In the genomic region with DNA sequence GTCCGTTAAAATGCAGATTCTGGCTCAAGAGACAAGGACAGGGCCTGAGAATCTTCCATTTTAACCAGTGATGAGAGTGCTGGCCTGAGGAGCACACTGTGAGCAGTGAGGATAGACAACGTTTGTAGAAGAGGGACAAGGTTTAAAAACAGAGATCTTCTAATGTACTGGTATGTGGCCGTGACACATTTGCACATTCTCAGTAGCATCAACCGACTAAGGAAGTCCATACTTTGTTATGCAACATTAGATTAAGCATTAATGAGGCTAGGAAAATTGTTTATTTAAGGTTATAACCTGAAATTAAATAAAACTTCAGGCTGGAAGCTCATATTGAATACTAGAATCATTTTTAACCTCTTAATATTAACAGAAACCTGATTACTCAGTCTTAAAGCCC, we compare ENCODE assay signal across 1 cellular context.
A peak's percentile ranks its signal among the peaks of the same experiment; 100 is the strongest.
TF ChIP-seq lines count a peak whose summit lies in the region.

No MANE protein-coding gene starts in this region.

TF ChIP-seq in liver, 16 proteins besides CTCF, POLR2A, EP300 and RAD21 (continued from another document):
- TF ChIP-seq HNF4A (conservative IDR thresholded peaks at IDR 0.05) (peak in 1 of 2 donors; percentile 45), YY1 (IDR thresholded peaks at IDR 0.05) (peak; percentile 26), TAF1 (conservative IDR thresholded peaks at IDR 0.05) (no peak), FOXA1 (IDR thresholded peaks at IDR 0.05) (no peak), GABPA (IDR thresholded peaks at IDR 0.05 in 1 of 2, conservative IDR thresholded peaks at IDR 0.05 in 1 of 2) (no peak), RXRA (IDR thresholded peaks at IDR 0.05) (peak in 1 of 2 donors; percentile 41), HNF4G (IDR thresholded peaks at IDR 0.05) (no peak), FOXA2 (IDR thresholded peaks at IDR 0.05) (no peak)
- TF ChIP-seq, protein P1, sequence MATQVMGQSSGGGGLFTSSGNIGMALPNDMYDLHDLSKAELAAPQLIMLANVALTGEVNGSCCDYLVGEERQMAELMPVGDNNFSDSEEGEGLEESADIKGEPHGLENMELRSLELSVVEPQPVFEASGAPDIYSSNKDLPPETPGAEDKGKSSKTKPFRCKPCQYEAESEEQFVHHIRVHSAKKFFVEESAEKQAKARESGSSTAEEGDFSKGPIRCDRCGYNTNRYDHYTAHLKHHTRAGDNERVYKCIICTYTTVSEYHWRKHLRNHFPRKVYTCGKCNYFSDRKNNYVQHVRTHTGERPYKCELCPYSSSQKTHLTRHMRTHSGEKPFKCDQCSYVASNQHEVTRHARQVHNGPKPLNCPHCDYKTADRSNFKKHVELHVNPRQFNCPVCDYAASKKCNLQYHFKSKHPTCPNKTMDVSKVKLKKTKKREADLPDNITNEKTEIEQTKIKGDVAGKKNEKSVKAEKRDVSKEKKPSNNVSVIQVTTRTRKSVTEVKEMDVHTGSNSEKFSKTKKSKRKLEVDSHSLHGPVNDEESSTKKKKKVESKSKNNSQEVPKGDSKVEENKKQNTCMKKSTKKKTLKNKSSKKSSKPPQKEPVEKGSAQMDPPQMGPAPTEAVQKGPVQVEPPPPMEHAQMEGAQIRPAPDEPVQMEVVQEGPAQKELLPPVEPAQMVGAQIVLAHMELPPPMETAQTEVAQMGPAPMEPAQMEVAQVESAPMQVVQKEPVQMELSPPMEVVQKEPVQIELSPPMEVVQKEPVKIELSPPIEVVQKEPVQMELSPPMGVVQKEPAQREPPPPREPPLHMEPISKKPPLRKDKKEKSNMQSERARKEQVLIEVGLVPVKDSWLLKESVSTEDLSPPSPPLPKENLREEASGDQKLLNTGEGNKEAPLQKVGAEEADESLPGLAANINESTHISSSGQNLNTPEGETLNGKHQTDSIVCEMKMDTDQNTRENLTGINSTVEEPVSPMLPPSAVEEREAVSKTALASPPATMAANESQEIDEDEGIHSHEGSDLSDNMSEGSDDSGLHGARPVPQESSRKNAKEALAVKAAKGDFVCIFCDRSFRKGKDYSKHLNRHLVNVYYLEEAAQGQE (IDR thresholded peaks at IDR 0.05) = no peak
- TF ChIP-seq, protein P2, sequence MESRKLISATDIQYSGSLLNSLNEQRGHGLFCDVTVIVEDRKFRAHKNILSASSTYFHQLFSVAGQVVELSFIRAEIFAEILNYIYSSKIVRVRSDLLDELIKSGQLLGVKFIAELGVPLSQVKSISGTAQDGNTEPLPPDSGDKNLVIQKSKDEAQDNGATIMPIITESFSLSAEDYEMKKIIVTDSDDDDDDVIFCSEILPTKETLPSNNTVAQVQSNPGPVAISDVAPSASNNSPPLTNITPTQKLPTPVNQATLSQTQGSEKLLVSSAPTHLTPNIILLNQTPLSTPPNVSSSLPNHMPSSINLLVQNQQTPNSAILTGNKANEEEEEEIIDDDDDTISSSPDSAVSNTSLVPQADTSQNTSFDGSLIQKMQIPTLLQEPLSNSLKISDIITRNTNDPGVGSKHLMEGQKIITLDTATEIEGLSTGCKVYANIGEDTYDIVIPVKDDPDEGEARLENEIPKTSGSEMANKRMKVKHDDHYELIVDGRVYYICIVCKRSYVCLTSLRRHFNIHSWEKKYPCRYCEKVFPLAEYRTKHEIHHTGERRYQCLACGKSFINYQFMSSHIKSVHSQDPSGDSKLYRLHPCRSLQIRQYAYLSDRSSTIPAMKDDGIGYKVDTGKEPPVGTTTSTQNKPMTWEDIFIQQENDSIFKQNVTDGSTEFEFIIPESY (IDR thresholded peaks at IDR 0.05) = no peak
TF ChIP-seq in liver: peak in this region for 5.
